ENCODE assay signal across 1 cellular context in genomic region chr3:48476426-48477053, GRCh38.
TF ChIP-seq lines count a peak whose summit lies in the region.

No MANE protein-coding gene starts in this region.

TF ChIP-seq in GM12891, 5 proteins besides CTCF, POLR2A, EP300 and RAD21 (continued from another document):
- no peak for TF ChIP-seq TAF1 (IDR thresholded peaks at IDR 0.05; ENCODE audit: low read depth, low read length)
